Comparison of ENCODE assay signal across 7 cellular contexts in genomic region chr22:39771486-39771885, GRCh38.
"Had no signal": no experiment of that assay in that cellular context is flagged by ENCODE, and none has a peak within 500 bp of the region (broad histone marks: within the 10 kb centered on the region; RNA-seq: fewer than 3 reads in every experiment).

No MANE protein-coding gene starts in this region.

- H3K36me3 Mint-ChIP-seq: IgD-negative memory B cell had no signal

- H3K4me3 ChIP-seq: K562 had no signal

- H3K27me3 Mint-ChIP-seq: IgD-negative memory B cell had no signal

- ATAC-seq: HepG2, K562 had no signal

- H3K27ac ChIP-seq: HL-60 had no signal

- DNase-seq: IMR-90, KBM-7, KG1 had no signal
